25 cellular contexts compared by ENCODE assay signal in genomic region chr2:162477011-162477410, GRCh38.
A peak's percentile ranks its signal among the peaks of the same experiment; 100 is the strongest.
DNase-seq lines count a peak whose midpoint lies in the region; ATAC-seq, FAIRE-seq and TF ChIP-seq lines count a peak whose summit lies in the region.
"Had no signal": no experiment of that assay in that cellular context is flagged by ENCODE, and none has a peak within 500 bp of the region (broad histone marks: within the 10 kb centered on the region; RNA-seq: fewer than 3 reads in every experiment).

No MANE protein-coding gene starts in this region.

- H2AFZ ChIP-seq in HepG2 (ENCODE audit: low read length): no peak overlapping the region

- H3K4me1 ChIP-seq in kidney (ENCODE audit: control insufficient read depth in 1 of 2, insufficient read depth in 1 of 2, low read depth in 1 of 2, low read length in 2 of 2) (no peaks in the 10 kb centered on the region), HepG2 (ENCODE audit: insufficient read depth, low read length) (no peaks in the 10 kb centered on the region)

- H3K36me3 ChIP-seq in kidney (ENCODE audit: control insufficient read depth in 1 of 2, insufficient read depth in 2 of 2, low read length in 2 of 2) (no peaks in the 10 kb centered on the region), HepG2 (replicated peaks in 1 of 2; ENCODE audit: control insufficient read depth in 1 of 2, insufficient read depth in 2 of 2, low read length in 2 of 2) (no peaks in the 10 kb centered on the region)
- H3K36me3 ChIP-seq: BLaER1 treated with 17β-estradiol and CSF1 and Interleukin-3, amounts not matched to agents 10 nM and 100 nM had no signal

- in situ Hi-C loops in HepG2 (cut with HindIII; ENCODE audit: extremely low pct_ligation_motif_present, low pct_unique_long_range_greater_than_20kb): no loop called here

- intact Hi-C loops in kidney (cut with DNase I) (no loop called here), HepG2 (cut with micrococcal nuclease; ENCODE audit: unreplicated experiment) (no loop called here)

- no peaks in the 10 kb centered on the region for H4K20me1 ChIP-seq in HepG2 (ENCODE audit: insufficient read depth, low read length)
- H4K20me1 ChIP-seq: BLaER1 treated with 17β-estradiol and CSF1 and Interleukin-3, amounts not matched to agents 10 nM and 100 nM had no signal

- TF ChIP-seq POLR2A in HepG2 (IDR thresholded peaks at IDR 0.05; ENCODE audit: insufficient read depth in 1 of 2, low read depth in 2 of 2, low read length in 2 of 2): no peak

- H3K36me3 Mint-ChIP-seq in brain (no peaks in the 10 kb centered on the region), mesothelial cell of epicardium (no peaks in the 10 kb centered on the region)
- H3K36me3 Mint-ChIP-seq: naive B cell had no signal

- no peaks in the 10 kb centered on the region for H3K79me2 ChIP-seq in HepG2 (ENCODE audit: insufficient read depth, low read length)

- H3K27ac ChIP-seq in kidney (ENCODE audit: low read depth in 2 of 2, low read length in 2 of 2) (no peak overlapping the region), HepG2 (ENCODE audit: extremely low read length, insufficient read depth, low read length) (no peak overlapping the region)
- H3K27ac ChIP-seq: BLaER1 treated with 17β-estradiol and CSF1 and Interleukin-3, amounts not matched to agents 10 nM and 100 nM had no signal

- TF ChIP-seq CTCF in brain (conservative IDR thresholded peaks at IDR 0.05) (no peak), mesothelial cell of epicardium (IDR thresholded peaks at IDR 0.05; ENCODE audit: unreplicated experiment) (no peak), kidney (IDR thresholded peaks at IDR 0.05; ENCODE audit: borderline replicate concordance, extremely low read depth, insufficient read depth) (no peak), HepG2 (CRISPR knock-in tag; IDR thresholded peaks at IDR 0.05) (no peak)

- H3K27me3 Mint-ChIP-seq in brain (no peaks in the 10 kb centered on the region), mesothelial cell of epicardium (ENCODE audit: low read depth) (peaks cover 5% of the 10 kb centered on the region)
- H3K27me3 Mint-ChIP-seq: activated CD4-positive, alpha-beta T cell treated with anti-CD3 and anti-CD28 coated beads for 36 hours; naive B cell had no signal

- H3K9me3 ChIP-seq in kidney (ENCODE audit: control insufficient read depth in 1 of 2, low read length in 2 of 2) (no peaks in the 10 kb centered on the region), HepG2 (ENCODE audit: low read length) (no peaks in the 10 kb centered on the region)
- H3K9me3 ChIP-seq: BLaER1 treated with 17β-estradiol and CSF1 and Interleukin-3, amounts not matched to agents 10 nM and 100 nM had no signal

- H3K9ac ChIP-seq in kidney (ENCODE audit: low read length in 2 of 2) (no peak overlapping the region), HepG2 (ENCODE audit: insufficient read depth, low read depth, low read length) (no peak overlapping the region)
- H3K9ac ChIP-seq: BLaER1 treated with 17β-estradiol and CSF1 and Interleukin-3, amounts not matched to agents 10 nM and 100 nM had no signal

- peaks cover 0 to 3% (median 0%) of the 10 kb centered on the region in 5 experiments for H3K9me3 Mint-ChIP-seq in brain
- no peaks in the 10 kb centered on the region for H3K9me3 Mint-ChIP-seq in mesothelial cell of epicardium
- H3K9me3 Mint-ChIP-seq: activated naive CD4-positive, alpha-beta T cell treated with anti-CD3 and anti-CD28 coated beads for 36 hours; activated T-cell treated with anti-CD3 and anti-CD28 coated beads, Interleukin-2, amount 50 U/mL, for 4 hours; T-helper 1 cell treated with Interleukin-12 subunit alpha and Interleukin-12 subunit beta and Interleukin-4 antibody, amounts not matched to agents 30 μg/mL and 1 μg/mL, for 36 hours had no signal

- POLR2A ChIA-PET in HepG2 (lab: Yijun Ruan, JAX): no interaction called here

- BruUV-seq in HepG2 (replicated peaks; lab: Mats Ljungman, UMichigan): no TSS peak

- FAIRE-seq in kidney (lab: Jason Lieb, UNC): no peak
- FAIRE-seq in HepG2 (lab: Jason Lieb, UNC): no peak
- FAIRE-seq: G401.6, K562 had no signal

- TF ChIP-seq EP300 in HepG2 (IDR thresholded peaks at IDR 0.05; ENCODE audit: low read depth in 2 of 2, low read length in 2 of 2) (no peak), HepG2 (CRISPR knock-in tag; IDR thresholded peaks at IDR 0.05; ENCODE audit: borderline replicate concordance) (no peak)

- TF ChIP-seq RAD21 in HepG2 (CRISPR knock-in tag; IDR thresholded peaks at IDR 0.05): no peak

- H3K27ac Mint-ChIP-seq in brain (peak overlapping the region in 4 of 5 experiments; percentile 82 to 88 (median 85)), mesothelial cell of epicardium (peak overlapping the region; percentile 45)
- H3K27ac Mint-ChIP-seq: activated CD4-positive, alpha-beta T cell treated with anti-CD3 and anti-CD28 coated beads for 36 hours; activated naive CD4-positive, alpha-beta T cell treated with anti-CD3 and anti-CD28 coated beads for 36 hours; T-helper 1 cell treated with Interleukin-12 subunit alpha and Interleukin-12 subunit beta and Interleukin-4 antibody, amounts not matched to agents 30 μg/mL and 1 μg/mL, for 36 hours had no signal

- CTCF ChIA-PET in HepG2 (lab: Yijun Ruan, JAX; ENCODE audit: low intra/inter-chr PET ratio, low total read pairs): no interaction called here

- WGBS in HepG2 (ENCODE audit: low lambda C conversion rate): 6% methylated on average over 2 of the region's 2 CpGs

- ATAC-seq in GM19328 (IDR thresholded peaks at IDR 0.05; ENCODE audit: unreplicated experiment): no peak
- no peak for ATAC-seq in HepG2
- ATAC-seq: activated CD4-positive, alpha-beta T cell treated with anti-CD3 and anti-CD28 coated beads for 36 hours; activated T-cell treated with anti-CD3 and anti-CD28 coated beads, Interleukin-2, amount 50 U/mL, for 4 hours; HCT116; K562 had no signal

- peak; percentile 75 for DNase-seq in A172 (ENCODE audit: low spot score)
- peak; percentile 40 for DNase-seq in LHCN-M2 (ENCODE audit: low read depth)
- DNase-seq in mesothelial cell of epicardium (ENCODE audit: low spot score in 2 of 2, unreplicated experiment in 2 of 2): no peak
- DNase-seq in kidney: no peak
- no peak for DNase-seq in NCI-H526 (lab: John Stamatoyannopoulos, UW)
- no peak for DNase-seq in HepG2 (ENCODE audit: low spot score)
- DNase-seq: ACHN; activated CD4-positive, alpha-beta T cell treated with anti-CD3 and anti-CD28 coated beads for 36 hours; activated CD8-positive, alpha-beta memory T cell treated with anti-CD3 and anti-CD28 coated beads for 24 hours; activated naive CD4-positive, alpha-beta T cell treated with anti-CD3 and anti-CD28 coated beads for 36 hours; activated T-cell treated with anti-CD3 and anti-CD28 coated beads, Interleukin-2, amount 50 U/mL, for 4 hours; cerebellar nuclear complex; foreskin fibroblast; naive B cell; occipital lobe; right cardiac atrium; stimulated activated CD4-positive, alpha-beta T cell treated with anti-CD3 and anti-CD28 coated beads, Interleukin-15, amount 100 ng/mL, for 24 hours; stimulated activated CD8-positive, alpha-beta memory T cell treated with anti-CD3 and anti-CD28 coated beads, Interleukin-4, amount 100 ng/mL, for 48 hours had no signal

- H3K4me3 ChIP-seq in kidney (ENCODE audit: low read length in 2 of 2): no peak overlapping the region
- H3K4me3 ChIP-seq in HepG2 (replicated peaks in 1 of 3; ENCODE audit: insufficient read depth in 1 of 3, low read depth in 2 of 3, low read length in 3 of 3): no peak overlapping the region
- H3K4me3 ChIP-seq: BLaER1 treated with 17β-estradiol and CSF1 and Interleukin-3, amounts not matched to agents 10 nM and 100 nM; K562 had no signal

- H3K4me2 ChIP-seq in HepG2 (ENCODE audit: low read depth, low read length): no peak overlapping the region
- H3K4me2 ChIP-seq: BLaER1 treated with 17β-estradiol and CSF1 and Interleukin-3, amounts not matched to agents 10 nM and 100 nM had no signal

- peak overlapping the region in 1 of 5 experiments; percentile 9 for H3K4me3 Mint-ChIP-seq in brain
- H3K4me3 Mint-ChIP-seq in mesothelial cell of epicardium: no peak overlapping the region
- H3K4me3 Mint-ChIP-seq: activated CD4-positive, alpha-beta T cell treated with anti-CD3 and anti-CD28 coated beads for 36 hours; activated naive CD4-positive, alpha-beta T cell treated with anti-CD3 and anti-CD28 coated beads for 36 hours; activated T-cell treated with anti-CD3 and anti-CD28 coated beads, Interleukin-2, amount 50 U/mL, for 4 hours; naive B cell; T-helper 1 cell treated with Interleukin-12 subunit alpha and Interleukin-12 subunit beta and Interleukin-4 antibody, amounts not matched to agents 30 μg/mL and 1 μg/mL, for 36 hours had no signal

- H3K4me1 Mint-ChIP-seq in brain: peaks cover 50% of the 10 kb centered on the region
- peaks cover 22% of the 10 kb centered on the region for H3K4me1 Mint-ChIP-seq in mesothelial cell of epicardium
- H3K4me1 Mint-ChIP-seq: activated CD4-positive, alpha-beta T cell treated with anti-CD3 and anti-CD28 coated beads for 36 hours; naive B cell had no signal

- H3K27me3 ChIP-seq in HepG2 (ENCODE audit: control insufficient read depth in 1 of 2, insufficient read depth in 2 of 2, low read length in 2 of 2): no peaks in the 10 kb centered on the region
- H3K27me3 ChIP-seq: BLaER1 treated with 17β-estradiol and CSF1 and Interleukin-3, amounts not matched to agents 10 nM and 100 nM had no signal

TF ChIP-seq in HepG2, 621 proteins besides CTCF, POLR2A, EP300 and RAD21 (continues in another document):
- no peak for TF ChIP-seq ZBED4 (CRISPR knock-in tag; IDR thresholded peaks at IDR 0.05; ENCODE audit: borderline replicate concordance)

Comparison
In these comparisons a context has a peak if more than half of its experiments do, and no peak if none do; other contexts are left out.
1. DNase-seq: peak in A172 (single experiment) and LHCN-M2 (single experiment); none in mesothelial cell of epicardium (0 of 2), kidney (single experiment), NCI-H526 (0 of 2) and HepG2 (single experiment).